In the genomic region with DNA sequence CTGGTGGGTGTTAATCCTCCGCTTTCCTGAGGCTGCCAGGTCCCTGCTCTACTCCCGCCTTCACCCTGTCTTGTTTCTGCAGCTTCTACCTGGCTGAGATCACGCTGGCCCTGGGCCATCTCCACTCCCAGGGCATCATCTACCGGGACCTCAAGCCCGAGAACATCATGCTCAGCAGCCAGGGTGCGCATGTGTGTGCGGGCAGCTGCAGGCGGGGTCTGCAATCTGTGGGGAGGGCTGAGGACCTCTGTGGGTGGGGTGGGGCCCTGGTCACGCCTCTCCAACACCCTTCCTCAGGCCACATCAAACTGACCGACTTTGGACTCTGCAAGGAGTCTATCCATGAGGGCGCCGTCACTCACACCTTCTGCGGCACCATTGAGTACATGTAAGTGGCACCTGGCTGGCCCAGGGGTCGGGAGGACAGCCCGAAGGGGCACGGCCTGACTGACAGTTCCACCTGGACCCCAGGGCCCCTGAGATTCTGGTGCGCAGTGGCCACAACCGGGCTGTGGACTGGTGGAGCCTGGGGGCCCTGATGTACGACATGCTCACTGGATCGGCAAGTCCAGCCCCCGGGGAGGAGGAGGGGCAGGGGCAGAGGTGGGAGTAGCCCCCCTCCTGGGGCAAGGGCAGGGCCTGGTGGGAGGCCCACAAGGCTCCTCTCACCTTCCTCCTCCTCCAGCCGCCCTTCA, we compare ENCODE assay signal across 1 cellular context.
TF ChIP-seq lines count a peak whose summit lies in the region.

No MANE protein-coding gene starts in this region.

TF ChIP-seq in GM12878, 131 proteins besides CTCF, POLR2A, EP300 and RAD21:
- no peak for TF ChIP-seq ATF7 (IDR thresholded peaks at IDR 0.05; ENCODE audit: low read depth)
- peak; percentile 43; the same call in 1 of the 2 replicates for TF ChIP-seq POLR2AphosphoS2 (IDR thresholded peaks at IDR 0.05; ENCODE audit: low read depth, low read length)
